18 cellular contexts compared by ENCODE assay signal in the genomic region with DNA sequence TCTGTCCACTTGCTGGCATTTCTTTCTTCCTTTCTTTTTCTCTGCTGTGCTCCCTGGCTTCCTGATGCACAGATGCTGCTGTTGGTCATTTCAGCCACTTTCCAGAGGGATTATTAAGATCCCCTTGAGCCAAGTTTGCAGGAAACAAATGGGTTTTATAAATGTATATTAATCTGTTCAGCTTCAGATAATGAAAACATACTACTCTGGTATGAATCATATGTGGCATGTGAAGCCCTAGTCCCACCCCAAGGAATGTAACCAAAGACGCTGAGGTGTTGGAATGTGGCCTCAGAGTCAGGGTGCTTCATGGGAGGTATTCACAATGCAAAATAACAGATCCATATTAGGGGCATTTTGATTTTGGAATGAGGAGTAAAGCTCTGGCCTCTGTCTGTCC.
DNase-seq lines count a peak whose midpoint lies in the region; TF ChIP-seq lines count a peak whose summit lies in the region.
"Had no signal": no experiment of that assay in that cellular context is flagged by ENCODE, and none has a peak within 500 bp of the region (broad histone marks: within the 10 kb centered on the region; RNA-seq: fewer than 3 reads in every experiment).

No MANE protein-coding gene starts in this region.

- no peaks in the 10 kb centered on the region for H3K27me3 ChIP-seq in neural progenitor cell
- H3K27me3 ChIP-seq in esophagus squamous epithelium: no peaks in the 10 kb centered on the region
- H3K27me3 ChIP-seq: colonic mucosa, upper lobe of left lung had no signal

- peaks cover 5% of the 10 kb centered on the region for H3K9me3 ChIP-seq in neural progenitor cell (ENCODE audit: low read depth)
- H3K9me3 ChIP-seq in esophagus squamous epithelium: no peaks in the 10 kb centered on the region
- H3K9me3 ChIP-seq: colonic mucosa had no signal

- H3F3A ChIP-seq in neural progenitor cell (ENCODE audit: low read depth): no peaks in the 10 kb centered on the region

- H3K27ac Mint-ChIP-seq in neural progenitor cell: no peak overlapping the region
- H3K27ac Mint-ChIP-seq: HFFc6 had no signal

- H3K4me3 Mint-ChIP-seq in neural progenitor cell: no peak overlapping the region
- H3K4me3 Mint-ChIP-seq: HFFc6 had no signal

- H3K27ac ChIP-seq in neural progenitor cell (no peak overlapping the region), esophagus squamous epithelium (no peak overlapping the region)
- H3K27ac ChIP-seq: colonic mucosa, upper lobe of left lung had no signal

- H3K9me3 Mint-ChIP-seq in neural progenitor cell: peaks cover 4% of the 10 kb centered on the region

- H3K36me3 ChIP-seq in neural progenitor cell (no peaks in the 10 kb centered on the region), esophagus squamous epithelium (no peaks in the 10 kb centered on the region)
- H3K36me3 ChIP-seq: colonic mucosa, upper lobe of left lung had no signal

- H3K9ac ChIP-seq in neural progenitor cell: no peak overlapping the region

- H3K4me3 ChIP-seq in epithelial cell of esophagus (ENCODE audit: low read length) (no peak overlapping the region), neural progenitor cell (no peak overlapping the region), esophagus squamous epithelium (no peak overlapping the region)
- H3K4me3 ChIP-seq: colonic mucosa, upper lobe of left lung had no signal

- intact Hi-C loops in esophagus squamous epithelium (cut with DNase I): no loop called here

- H4K20me1 ChIP-seq in neural progenitor cell (ENCODE audit: low read depth): no peaks in the 10 kb centered on the region

- H3K4me1 ChIP-seq in neural progenitor cell (peaks cover 6% of the 10 kb centered on the region), esophagus squamous epithelium (no peaks in the 10 kb centered on the region)
- H3K4me1 ChIP-seq: colonic mucosa, upper lobe of left lung had no signal

- DNase-seq in Daoy (ENCODE audit: low read depth): peak; percentile 32
- DNase-seq in RPMI7951 (ENCODE audit: low read depth): peak; percentile 67
- DNase-seq in epithelial cell of esophagus (ENCODE audit: low read depth): peak; percentile 17
- DNase-seq in neural progenitor cell (ENCODE audit: low spot score): no peak
- no peak for DNase-seq in SHP77 treated with DMSO at 0.1 percent for 48 hours (lab: John Stamatoyannopoulos, UW)
- DNase-seq in esophagus squamous epithelium (lab: John Stamatoyannopoulos, UW): no peak
- DNase-seq in NCI-H69 (lab: John Stamatoyannopoulos, UW): no peak
- no peak for DNase-seq in AG08395 (ENCODE audit: low spot score)
- DNase-seq: activated CD4-positive, alpha-beta T cell treated with anti-CD3 and anti-CD28 coated beads for 1 hour; amniotic stem cell; colonic mucosa; foreskin fibroblast; HFFc6; NCI-H1417; OCI-M1; stimulated activated naive CD8-positive, alpha-beta T cell treated with anti-CD3 and anti-CD28 coated beads, Interleukin-15, Interleukin-2, amounts not matched to agents 100 U/mL and 50 U/mL, for 24 hours; T-helper 9 cell had no signal

- H3K79me2 ChIP-seq in neural progenitor cell (ENCODE audit: low read depth): no peaks in the 10 kb centered on the region

- no peak for TF ChIP-seq POLR2A in esophagus squamous epithelium (IDR thresholded peaks at IDR 0.05)

- peaks cover 3% of the 10 kb centered on the region for H3K4me1 Mint-ChIP-seq in neural progenitor cell

- H3K36me3 Mint-ChIP-seq in neural progenitor cell: no peaks in the 10 kb centered on the region

- 71 to 80% methylated on average over 1 of the region's 1 CpG for WGBS in esophagus squamous epithelium, 2 donors

- H2AFZ ChIP-seq in neural progenitor cell (replicated peaks): peak overlapping the region; percentile 57

- H3K4me2 ChIP-seq in neural progenitor cell: no peak overlapping the region

- no peak for TF ChIP-seq CTCF in epithelial cell of esophagus (IDR thresholded peaks at IDR 0.05; ENCODE audit: insufficient read depth, low read depth, low read length, missing control alignments)
- no peak for TF ChIP-seq CTCF in neural progenitor cell (IDR thresholded peaks at IDR 0.05)
- no peak for TF ChIP-seq CTCF in esophagus squamous epithelium (IDR thresholded peaks at IDR 0.05)

- peaks cover 3% of the 10 kb centered on the region for H3K27me3 Mint-ChIP-seq in neural progenitor cell (ENCODE audit: insufficient read depth, low read depth)

Comparison
In these comparisons a context has a peak if more than half of its experiments do, and no peak if none do; other contexts are left out.
1. DNase-seq: peak in Daoy (single experiment), RPMI7951 (single experiment) and epithelial cell of esophagus (single experiment); none in neural progenitor cell (single experiment), SHP77 treated with DMSO at 0.1 percent for 48 hours (single experiment), esophagus squamous epithelium (single experiment), NCI-H69 (single experiment) and AG08395 (single experiment).